8 cellular contexts compared by ENCODE assay signal in the genomic region with DNA sequence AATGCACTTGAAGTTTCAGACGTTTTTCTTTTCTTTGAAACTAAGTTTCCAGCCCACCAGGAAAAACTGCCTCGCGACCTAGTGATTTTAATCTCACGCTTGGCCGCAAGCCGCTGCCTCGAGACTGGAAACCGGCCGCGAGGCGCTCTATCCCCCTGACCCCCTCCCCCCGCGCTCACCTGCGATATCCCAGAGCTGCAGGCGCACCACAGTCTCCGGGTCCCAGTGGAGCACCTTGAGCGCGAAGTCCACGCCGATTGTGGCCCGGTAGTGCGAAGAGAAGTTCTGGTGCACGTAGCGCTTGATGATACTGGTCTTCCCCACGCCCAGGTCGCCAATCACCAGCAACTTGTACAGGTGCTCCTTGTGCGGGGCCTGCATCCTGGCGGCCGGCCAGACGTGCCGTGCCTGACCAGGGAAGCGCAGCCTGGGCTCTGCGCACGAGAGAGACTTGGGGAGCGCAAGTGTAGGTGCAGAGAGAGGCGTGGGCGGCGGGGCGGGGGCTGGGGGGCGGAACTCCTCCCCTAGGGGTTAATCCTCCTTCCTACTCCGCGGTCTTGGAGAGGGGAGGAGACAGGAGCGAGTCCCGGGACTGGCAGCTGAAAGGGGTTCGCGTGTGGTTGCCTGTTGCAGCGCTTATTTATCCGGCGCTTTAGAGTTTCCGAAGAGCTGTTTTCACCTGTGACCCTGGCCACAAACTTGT. TPM values are rescaled to one million over a fixed set of nuclear protein-coding genes. Genes with fewer than 3 reads are reported as not detected.
DNase-seq lines count a peak whose midpoint lies in the region; ATAC-seq and TF ChIP-seq lines count a peak whose summit lies in the region.

A gene (minus strand): TSS at position 440 of the 703 bp plus-strand sequence. CDS start 59 bp downstream, at position 381.

- H3K36me3 Mint-ChIP-seq in CD4-positive, CD25-positive, alpha-beta regulatory T cell, result no peaks in the 10 kb centered on the region

- H3K4me1 ChIP-seq in CD4-positive, CD25-positive, alpha-beta regulatory T cell (ENCODE audit: control insufficient read depth, insufficient read depth, low read length, poor library complexity, severe bottlenecking), result peaks cover 6% of the 10 kb centered on the region
- H3K4me1 ChIP-seq in neutrophil (ENCODE audit: control insufficient read depth in 1 of 2, insufficient read depth in 1 of 2, low read depth in 1 of 2, low read length in 1 of 2), result peaks cover 12 to 13% of the 10 kb centered on the region in 2 experiments

- peaks cover 2% of the 10 kb centered on the region for H3K27me3 ChIP-seq in CD4-positive, CD25-positive, alpha-beta regulatory T cell (ENCODE audit: control insufficient read depth, insufficient read depth, low read length)
- H3K27me3 ChIP-seq in neutrophil, result peaks cover 15% of the 10 kb centered on the region

- peak within 1 kb of the TSS; percentile 52 for H3K4me3 ChIP-seq in CD4-positive, CD25-positive, alpha-beta regulatory T cell (ENCODE audit: low read depth, low read length)
- H3K4me3 ChIP-seq in fibroblast of pulmonary artery (replicated peaks; ENCODE audit: low read depth, low read length), result peak within 1 kb of the TSS; percentile 57
- peak within 1 kb of the TSS; percentile 39 to 44 for H3K4me3 ChIP-seq in neutrophil (ENCODE audit: low read depth in 1 of 2, low read length in 1 of 2)

- H3K9me3 Mint-ChIP-seq in CD4-positive, CD25-positive, alpha-beta regulatory T cell, result no peaks in the 10 kb centered on the region

- peak within 1 kb of the TSS in 1 of 3 donors; percentile 31 for H3K27ac Mint-ChIP-seq in CD4-positive, CD25-positive, alpha-beta regulatory T cell

- H3K9me3 ChIP-seq in CD4-positive, CD25-positive, alpha-beta regulatory T cell (ENCODE audit: control insufficient read depth in 2 of 2, low read length in 2 of 2), result no peaks in the 10 kb centered on the region
- no peaks in the 10 kb centered on the region for H3K9me3 ChIP-seq in neutrophil

- no peaks in the 10 kb centered on the region for H3K36me3 ChIP-seq in CD4-positive, CD25-positive, alpha-beta regulatory T cell (ENCODE audit: control insufficient read depth, insufficient read depth, low read length)
- no peaks in the 10 kb centered on the region for H3K36me3 ChIP-seq in neutrophil

- peak in 1 of 3 donors; percentile 27 for DNase-seq in CD4-positive, CD25-positive, alpha-beta regulatory T cell
- peak; percentile 16 for DNase-seq in activated CD8-positive, alpha-beta memory T cell treated with anti-CD3 and anti-CD28 coated beads, Interleukin-2, amount 50 U/mL, for 4 hours
- DNase-seq in fibroblast of pulmonary artery (ENCODE audit: low read depth) (peak; percentile 20), amniotic stem cell (lab: John Stamatoyannopoulos, UW) (no peak), cerebellar cortex (ENCODE audit: low spot score) (no peak)

- peak within 1 kb of the TSS in 3 of 4 donors; percentile 45 to 78 (median 74) for H3K4me3 Mint-ChIP-seq in CD4-positive, CD25-positive, alpha-beta regulatory T cell

- peaks cover 11% of the 10 kb centered on the region for H3K27me3 Mint-ChIP-seq in CD4-positive, CD25-positive, alpha-beta regulatory T cell

- TF ChIP-seq CTCF in fibroblast of pulmonary artery (IDR thresholded peaks at IDR 0.05; ENCODE audit: low read length, missing control alignments) (no peak), neutrophil (IDR thresholded peaks at IDR 0.05) (no peak)

- H3K4me1 Mint-ChIP-seq in CD4-positive, CD25-positive, alpha-beta regulatory T cell, result peaks cover 2 to 23% (median 8%) of the 10 kb centered on the region in 4 donors

- peak in 1 of 2 donors; percentile 20 for ATAC-seq in CD4-positive, CD25-positive, alpha-beta regulatory T cell (ENCODE audit: low read depth in 2 of 2)
- ATAC-seq in GM19351 (IDR thresholded peaks at IDR 0.05; ENCODE audit: unreplicated experiment) (peak; percentile 36), HG03565 (IDR thresholded peaks at IDR 0.05; ENCODE audit: unreplicated experiment) (peak; percentile 29)

- H3K27ac ChIP-seq in CD4-positive, CD25-positive, alpha-beta regulatory T cell (ENCODE audit: insufficient read depth, low read length, poor library complexity, severe bottlenecking), result no peak within 1 kb of the TSS
- no peak within 1 kb of the TSS for H3K27ac ChIP-seq in neutrophil

RNA-seq across cellular contexts. Expression of the gene that starts here (rescaled TPM):
- 1.6 TPM for total RNA-seq in CD4-positive, CD25-positive, alpha-beta regulatory T cell
- 1 to 10 TPM in 2 of 4 donors, under 1 TPM in 2; 0.36 to 2.6 (median 1.5) TPM for polyA plus RNA-seq in CD4-positive, CD25-positive, alpha-beta regulatory T cell

Comparison
In these comparisons a context has a peak if more than half of its experiments do, and no peak if none do; other contexts are left out.
1. DNase-seq: peak in activated CD8-positive, alpha-beta memory T cell treated with anti-CD3 and anti-CD28 coated beads, Interleukin-2, amount 50 U/mL, for 4 hours (single experiment) and fibroblast of pulmonary artery (single experiment); none in amniotic stem cell (single experiment) and cerebellar cortex (single experiment).
2. Peak in every context shown above with its lines, with median percentiles within 50 percentile points of each other: H3K4me3 ChIP-seq.